Comparison of ENCODE assay signal across 8 cellular contexts in the genomic region with DNA sequence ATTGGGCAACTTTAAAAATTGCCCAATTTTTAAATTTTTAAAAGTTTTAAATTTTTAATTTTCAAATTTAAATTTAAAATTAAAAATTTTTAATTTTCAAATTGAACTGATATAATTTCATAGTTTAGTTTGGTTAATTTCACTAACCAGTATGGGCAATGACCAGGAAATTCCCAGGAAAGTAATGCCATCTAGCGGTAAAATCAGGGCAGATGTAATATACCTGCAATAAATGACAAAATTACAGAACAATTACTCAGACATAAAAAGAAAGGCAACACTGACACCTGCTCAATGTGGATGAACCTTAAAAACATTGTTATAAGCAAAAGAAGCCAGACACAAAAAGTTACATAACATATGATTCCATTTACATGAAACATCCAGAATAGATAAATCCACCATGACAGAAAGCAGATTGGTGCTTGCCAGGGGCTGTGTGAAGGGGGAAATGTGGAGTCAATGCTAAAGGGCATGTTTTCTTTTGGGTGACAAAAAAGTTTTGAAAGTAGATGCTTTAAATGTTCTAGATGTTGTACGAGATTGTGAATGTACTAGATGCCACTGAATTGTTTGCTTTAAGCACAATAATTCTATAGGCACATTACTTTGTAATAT. TPM values are rescaled to one million over a fixed set of nuclear protein-coding genes. Genes with fewer than 3 reads are reported as not detected.
DNase-seq lines count a peak whose midpoint lies in the region; ATAC-seq, FAIRE-seq and TF ChIP-seq lines count a peak whose summit lies in the region.

No MANE protein-coding gene starts in this region.

- peak; percentile 48 to 73 for ATAC-seq in activated CD4-positive, CD25-positive, alpha-beta regulatory T cell treated with anti-CD3 and anti-CD28 coated beads, Interleukin-2, amount 50 U/mL, for 24 hours

- H3K4me3 ChIP-seq in NB4 (ENCODE audit: low read depth, low read length) = no peak overlapping the region

- TF ChIP-seq POLR2A in NB4 (IDR thresholded peaks at IDR 0.05; ENCODE audit: extremely low read depth, insufficient read length) (no peak), GM12892 (IDR thresholded peaks at IDR 0.05; ENCODE audit: low read depth, low read length) (no peak)

- DNase-seq in AG08396 (ENCODE audit: low spot score) (peak; percentile 32), G401 (ENCODE audit: low spot score) (peak; percentile 71), NB4 (ENCODE audit: low read depth) (peak; percentile 56), globus pallidus (ENCODE audit: low spot score) (peak; percentile 33), putamen (ENCODE audit: low spot score) (peak; percentile 18), GM12892 (ENCODE audit: insufficient read length) (no peak), GDM1 (lab: John Stamatoyannopoulos, UW) (no peak)

- TF ChIP-seq CTCF in NB4 (IDR thresholded peaks at IDR 0.05; ENCODE audit: low read depth, low read length) = peak; percentile 62

- FAIRE-seq in GM12892 (lab: Jason Lieb, UNC) = no peak

- in situ Hi-C loops in G401 (cut with HindIII; ENCODE audit: low sequenced_read_pairs) = no loop called here

RNA-seq across cellular contexts. Expression of gene SLC16A12, which starts 28.6 kb away (rescaled TPM):
- total RNA-seq in G401 (2014; rRNA removed; shearing (Covaris generic)) = not detected in 2 replicates
- polyA plus RNA-seq in GM12892 (2012; ENCODE audit: missing spikeins) = not detected

Comparison
In these comparisons a context has a peak if more than half of its experiments do, and no peak if none do; other contexts are left out.
1. DNase-seq: peak in AG08396 (single experiment), G401 (single experiment), NB4 (single experiment), globus pallidus (single experiment) and putamen (single experiment); none in GM12892 (single experiment) and GDM1 (single experiment).